ENCODE assay signal across 1 cellular context in the genomic region with DNA sequence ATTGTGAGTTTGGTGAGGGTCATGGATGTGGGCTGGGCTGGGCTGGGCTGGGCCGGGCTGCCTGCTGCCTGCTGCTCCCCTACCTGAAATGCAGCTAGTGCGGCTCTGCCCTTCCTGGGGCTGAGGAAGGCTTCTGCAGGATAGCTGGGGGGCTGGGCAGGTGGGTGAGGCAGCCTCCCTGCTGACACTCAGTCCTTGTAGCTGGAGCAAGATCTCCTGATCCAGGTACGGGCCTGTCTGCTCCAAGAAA.
TF ChIP-seq lines count a peak whose summit lies in the region.

No MANE protein-coding gene starts in this region.

TF ChIP-seq in HEK293, 187 proteins besides CTCF, POLR2A, EP300 and RAD21 (continued from another document):
- TF ChIP-seq, protein P1, sequence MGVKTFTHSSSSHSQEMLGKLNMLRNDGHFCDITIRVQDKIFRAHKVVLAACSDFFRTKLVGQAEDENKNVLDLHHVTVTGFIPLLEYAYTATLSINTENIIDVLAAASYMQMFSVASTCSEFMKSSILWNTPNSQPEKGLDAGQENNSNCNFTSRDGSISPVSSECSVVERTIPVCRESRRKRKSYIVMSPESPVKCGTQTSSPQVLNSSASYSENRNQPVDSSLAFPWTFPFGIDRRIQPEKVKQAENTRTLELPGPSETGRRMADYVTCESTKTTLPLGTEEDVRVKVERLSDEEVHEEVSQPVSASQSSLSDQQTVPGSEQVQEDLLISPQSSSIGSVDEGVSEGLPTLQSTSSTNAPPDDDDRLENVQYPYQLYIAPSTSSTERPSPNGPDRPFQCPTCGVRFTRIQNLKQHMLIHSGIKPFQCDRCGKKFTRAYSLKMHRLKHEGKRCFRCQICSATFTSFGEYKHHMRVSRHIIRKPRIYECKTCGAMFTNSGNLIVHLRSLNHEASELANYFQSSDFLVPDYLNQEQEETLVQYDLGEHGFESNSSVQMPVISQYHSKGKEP (tag by site-specific recombination; IDR thresholded peaks at IDR 0.05), result peak; percentile 50
- TF ChIP-seq ZNF10 (tag by site-specific recombination; IDR thresholded peaks at IDR 0.05) (no peak), KLF1 (tag by site-specific recombination; IDR thresholded peaks at IDR 0.05) (peak; percentile 34), ZNF488 (tag by site-specific recombination; IDR thresholded peaks at IDR 0.05) (no peak), IKZF3 (tag by site-specific recombination; IDR thresholded peaks at IDR 0.05) (peak; percentile 28; the same call in 1 of the 2 replicates), MZF1 (tag by site-specific recombination; IDR thresholded peaks at IDR 0.05; ENCODE audit: borderline replicate concordance) (no peak), ZNF184 (tag by site-specific recombination; IDR thresholded peaks at IDR 0.05) (no peak), ZNF223 (tag by site-specific recombination; IDR thresholded peaks at IDR 0.05) (no peak), ZBTB8A (tag by site-specific recombination; IDR thresholded peaks at IDR 0.05) (peak; percentile 83), ZNF404 (tag by site-specific recombination; IDR thresholded peaks at IDR 0.05) (no peak), ZNF169 (tag by site-specific recombination; IDR thresholded peaks at IDR 0.05) (no peak), RBAK (tag by site-specific recombination; IDR thresholded peaks at IDR 0.05) (no peak), ZNF654 (tag by site-specific recombination; IDR thresholded peaks at IDR 0.05; ENCODE audit: low read depth) (no peak), ZNF571 (tag by site-specific recombination; IDR thresholded peaks at IDR 0.05) (no peak), ZBTB21 (tag by site-specific recombination; IDR thresholded peaks at IDR 0.05) (no peak), MEIS1 (CRISPR knock-in tag; IDR thresholded peaks at IDR 0.05; ENCODE audit: borderline replicate concordance) (no peak), ZNF146 (tag by site-specific recombination; IDR thresholded peaks at IDR 0.05) (no peak), ZNF610 (tag by site-specific recombination; IDR thresholded peaks at IDR 0.05; ENCODE audit: borderline replicate concordance) (no peak), ZNF449 (tag by site-specific recombination; IDR thresholded peaks at IDR 0.05) (peak; percentile 5; the same call in 1 of the 2 replicates), MYNN (tag by site-specific recombination; IDR thresholded peaks at IDR 0.05; ENCODE audit: borderline replicate concordance) (no peak), ZNF311 (tag by site-specific recombination; IDR thresholded peaks at IDR 0.05; ENCODE audit: borderline replicate concordance) (no peak), ZNF24 (tag by site-specific recombination; IDR thresholded peaks at IDR 0.05) (no peak), KLF8 (tag by site-specific recombination; IDR thresholded peaks at IDR 0.05) (peak; percentile 69; the same call in 1 of the 2 replicates)
- TF ChIP-seq, protein P2, sequence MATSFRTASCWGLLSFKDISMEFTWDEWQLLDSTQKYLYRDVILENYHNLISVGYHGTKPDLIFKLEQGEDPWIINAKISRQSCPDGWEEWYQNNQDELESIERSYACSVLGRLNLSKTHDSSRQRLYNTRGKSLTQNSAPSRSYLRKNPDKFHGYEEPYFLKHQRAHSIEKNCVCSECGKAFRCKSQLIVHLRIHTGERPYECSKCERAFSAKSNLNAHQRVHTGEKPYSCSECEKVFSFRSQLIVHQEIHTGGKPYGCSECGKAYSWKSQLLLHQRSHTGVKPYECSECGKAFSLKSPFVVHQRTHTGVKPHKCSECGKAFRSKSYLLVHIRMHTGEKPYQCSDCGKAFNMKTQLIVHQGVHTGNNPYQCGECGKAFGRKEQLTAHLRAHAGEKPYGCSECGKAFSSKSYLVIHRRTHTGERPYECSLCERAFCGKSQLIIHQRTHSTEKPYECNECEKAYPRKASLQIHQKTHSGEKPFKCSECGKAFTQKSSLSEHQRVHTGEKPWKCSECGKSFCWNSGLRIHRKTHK (tag by site-specific recombination; IDR thresholded peaks at IDR 0.05), result no peak
- TF ChIP-seq, protein P3, sequence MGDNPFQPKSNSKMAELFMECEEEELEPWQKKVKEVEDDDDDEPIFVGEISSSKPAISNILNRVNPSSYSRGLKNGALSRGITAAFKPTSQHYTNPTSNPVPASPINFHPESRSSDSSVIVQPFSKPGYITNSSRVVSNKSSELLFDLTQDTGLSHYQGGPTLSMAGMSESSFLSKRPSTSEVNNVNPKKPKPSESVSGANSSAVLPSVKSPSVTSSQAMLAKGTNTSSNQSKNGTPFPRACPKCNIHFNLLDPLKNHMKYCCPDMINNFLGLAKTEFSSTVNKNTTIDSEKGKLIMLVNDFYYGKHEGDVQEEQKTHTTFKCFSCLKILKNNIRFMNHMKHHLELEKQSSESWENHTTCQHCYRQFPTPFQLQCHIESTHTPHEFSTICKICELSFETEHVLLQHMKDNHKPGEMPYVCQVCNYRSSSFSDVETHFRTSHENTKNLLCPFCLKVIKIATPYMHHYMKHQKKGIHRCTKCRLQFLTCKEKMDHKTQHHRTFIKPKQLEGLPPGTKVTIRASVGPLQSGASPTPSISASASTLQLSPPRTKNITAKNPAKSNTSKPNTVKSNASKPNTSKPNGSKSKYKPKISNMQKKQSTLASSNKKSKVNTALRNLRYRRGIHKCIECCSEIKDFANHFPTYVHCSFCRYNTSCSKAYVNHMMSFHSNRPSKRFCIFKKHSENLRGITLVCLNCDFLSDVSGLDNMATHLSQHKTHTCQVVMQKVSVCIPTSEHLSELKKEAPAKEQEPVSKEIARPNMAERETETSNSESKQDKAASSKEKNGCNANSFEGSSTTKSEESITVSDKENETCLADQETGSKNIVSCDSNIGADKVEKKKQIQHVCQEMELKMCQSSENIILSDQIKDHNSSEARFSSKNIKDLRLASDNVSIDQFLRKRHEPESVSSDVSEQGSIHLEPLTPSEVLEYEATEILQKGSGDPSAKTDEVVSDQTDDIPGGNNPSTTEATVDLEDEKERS (tag by site-specific recombination; IDR thresholded peaks at IDR 0.05), result no peak
TF ChIP-seq in HEK293: peak in this region for 7.
